1 cellular context compared by ENCODE assay signal in genomic region chr5:177367323-177367848, GRCh38.
TF ChIP-seq lines count a peak whose summit lies in the region.

No MANE protein-coding gene starts in this region.

TF ChIP-seq in K562, 482 proteins besides CTCF, POLR2A, EP300 and RAD21 (continued from another document and continues in another):
- TF ChIP-seq SMAD4 (CRISPR knock-in tag; conservative IDR thresholded peaks at IDR 0.05), result peak; percentile 52; the same call in 1 of the 2 replicates
- TF ChIP-seq TCF3 (CRISPR knock-in tag; IDR thresholded peaks at IDR 0.05), result 0 out of 2 replicates have a peak, but pooled peaks have one; percentile 30
- no peak for TF ChIP-seq NFYB (IDR thresholded peaks at IDR 0.05; ENCODE audit: extremely low read depth, insufficient read length)
- peak; percentile 75 for TF ChIP-seq ZNF431 (CRISPR knock-in tag; IDR thresholded peaks at IDR 0.05)
- TF ChIP-seq PRMT5 (CRISPR knock-in tag; IDR thresholded peaks at IDR 0.05), result no peak
- TF ChIP-seq EGR1 (conservative IDR thresholded peaks at IDR 0.05), result 0 out of 2 replicates have a peak, but pooled peaks have one; percentile 21
- TF ChIP-seq ZBTB33 (CRISPR knock-in tag; IDR thresholded peaks at IDR 0.05), result 0 out of 2 replicates have a peak, but pooled peaks have one; percentile 13
- no peak for TF ChIP-seq SMARCE1 (IDR thresholded peaks at IDR 0.05)
- peak; percentile 28; the same call in 1 of the 2 replicates for TF ChIP-seq ZBTB40 (IDR thresholded peaks at IDR 0.05)
- TF ChIP-seq ZBTB40 (CRISPR knock-in tag; IDR thresholded peaks at IDR 0.05), result 0 out of 2 replicates have a peak, but pooled peaks have one; percentile 24
- peak; percentile 76; the same call in 1 of the 2 replicates for TF ChIP-seq ZNF583 (CRISPR knock-in tag; IDR thresholded peaks at IDR 0.05)
- no peak for TF ChIP-seq NFIX (CRISPR knock-in tag; IDR thresholded peaks at IDR 0.05; ENCODE audit: low read depth)
- peak; percentile 95 for TF ChIP-seq AFF4 (CRISPR knock-in tag; IDR thresholded peaks at IDR 0.05)
- TF ChIP-seq NFE2 (IDR thresholded peaks at IDR 0.05; ENCODE audit: low read depth), result no peak
- peak; percentile 52; the same call in 1 of the 2 replicates for TF ChIP-seq REST (CRISPR knock-in tag; IDR thresholded peaks at IDR 0.05; ENCODE audit: low read depth)
- peak; percentile 5; the same call in 1 of the 2 replicates for TF ChIP-seq ZFP1 (CRISPR knock-in tag; IDR thresholded peaks at IDR 0.05)
- TF ChIP-seq ZNF41 (CRISPR knock-in tag; conservative IDR thresholded peaks at IDR 0.05), result 0 out of 2 replicates have a peak, but pooled peaks have one; percentile 26
- TF ChIP-seq E2F6 (IDR thresholded peaks at IDR 0.05; ENCODE audit: borderline replicate concordance in 1 of 2, extremely low read depth in 1 of 2, insufficient read depth in 1 of 2, insufficient read length in 1 of 2, low read depth in 1 of 2, low read length in 1 of 2, poor library complexity in 1 of 2, severe bottlenecking in 1 of 2), result peak; percentile 98 to 99
- TF ChIP-seq XRCC5 (IDR thresholded peaks at IDR 0.05; ENCODE audit: low read depth, low read length), result no peak
- TF ChIP-seq FOXK1 (CRISPR knock-in tag; IDR thresholded peaks at IDR 0.05; ENCODE audit: borderline replicate concordance), result 0 out of 2 replicates have a peak, but pooled peaks have one; percentile 47
- TF ChIP-seq RB1 (IDR thresholded peaks at IDR 0.05; ENCODE audit: low read depth), result peak; percentile 61; the same call in 1 of the 2 replicates
- no peak for TF ChIP-seq JUNB (CRISPR knock-in tag; conservative IDR thresholded peaks at IDR 0.05)
- no peak; the same call in 1 of the 2 replicates for TF ChIP-seq NKRF (IDR thresholded peaks at IDR 0.05; ENCODE audit: borderline replicate concordance)
- TF ChIP-seq ZNF146 (CRISPR knock-in tag; IDR thresholded peaks at IDR 0.05; ENCODE audit: unreplicated experiment), result peak; percentile 4
- TF ChIP-seq ARID1B (IDR thresholded peaks at IDR 0.05), result no peak
- peak; percentile 80; the same call in 1 of the 2 replicates for TF ChIP-seq KAT7 (CRISPR knock-in tag; IDR thresholded peaks at IDR 0.05; ENCODE audit: borderline replicate concordance)
- TF ChIP-seq KLF1 (tag; IDR thresholded peaks at IDR 0.05), result 0 out of 2 replicates have a peak, but pooled peaks have one; percentile 67
- peak; percentile 84; the same call in 1 of the 2 replicates for TF ChIP-seq EP400 (IDR thresholded peaks at IDR 0.05)
- TF ChIP-seq GTF2B (IDR thresholded peaks at IDR 0.05; ENCODE audit: extremely low read depth, insufficient read length), result no peak
- TF ChIP-seq JUND (IDR thresholded peaks at IDR 0.05; ENCODE audit: borderline replicate concordance, low read depth, low read length), result no peak
- TF ChIP-seq JUND (tag; IDR thresholded peaks at IDR 0.05; ENCODE audit: borderline replicate concordance, low read depth, low read length), result peak; percentile 22; the same call in 1 of the 3 replicates
- 0 out of 2 replicates have a peak, but pooled peaks have one; percentile 11 for TF ChIP-seq ZNF76 (CRISPR knock-in tag; IDR thresholded peaks at IDR 0.05; ENCODE audit: borderline replicate concordance)
- TF ChIP-seq ZNF311 (CRISPR knock-in tag; IDR thresholded peaks at IDR 0.05), result 0 out of 2 replicates have a peak, but pooled peaks have one; percentile 56
- no peak for TF ChIP-seq ZNF282 (CRISPR knock-in tag; IDR thresholded peaks at IDR 0.05)
- TF ChIP-seq SREBF2 (CRISPR knock-in tag; IDR thresholded peaks at IDR 0.05), result peak; percentile 98; the same call in 1 of the 2 replicates
- TF ChIP-seq ZNF239 (CRISPR knock-in tag; IDR thresholded peaks at IDR 0.05), result no peak
